1 cellular context compared by ENCODE assay signal in the genomic region with DNA sequence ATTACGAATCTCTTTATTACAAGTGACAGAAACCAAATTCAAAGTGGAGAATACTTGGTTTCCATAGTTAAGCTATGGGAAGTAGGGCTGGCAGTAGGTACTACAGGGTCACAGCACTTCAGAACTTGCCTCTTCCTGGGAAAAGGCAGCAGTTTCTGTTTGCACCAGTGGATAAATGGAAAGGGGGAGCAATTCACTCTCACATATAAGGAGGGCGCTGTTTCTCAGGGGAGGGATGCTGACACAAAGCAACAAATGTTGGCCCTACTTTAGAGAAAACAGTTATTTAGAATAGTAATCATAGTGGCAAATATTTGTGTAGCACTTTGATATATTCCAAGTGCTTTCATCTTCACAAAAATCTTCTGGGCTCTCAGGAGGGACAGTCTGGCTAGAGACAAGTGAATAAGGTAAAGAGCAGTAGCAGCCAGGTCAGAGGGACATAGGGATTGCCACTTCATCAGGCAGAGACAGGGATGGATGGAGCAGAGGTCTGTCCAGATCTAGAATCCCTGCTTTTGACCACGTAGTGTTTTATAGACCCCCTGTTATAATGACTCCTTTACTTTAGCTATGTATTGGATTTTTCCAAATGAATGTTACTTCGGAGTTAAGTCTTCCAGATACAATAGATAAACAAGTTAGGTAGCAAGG.
TF ChIP-seq lines count a peak whose summit lies in the region.

No MANE protein-coding gene starts in this region.

TF ChIP-seq in WTC11, 78 proteins besides CTCF, POLR2A, EP300 and RAD21:
- no peak for TF ChIP-seq JUN (CRISPR knock-in tag; IDR thresholded peaks at IDR 0.05)
- TF ChIP-seq TP53 (CRISPR knock-in tag; IDR thresholded peaks at IDR 0.05), result no peak
- TF ChIP-seq ZNF396 (CRISPR knock-in tag; IDR thresholded peaks at IDR 0.05; ENCODE audit: borderline replicate concordance), result no peak
- no peak for TF ChIP-seq CREM (CRISPR knock-in tag; IDR thresholded peaks at IDR 0.05)
